ENCODE assay signal across 25 cellular contexts in the genomic region with DNA sequence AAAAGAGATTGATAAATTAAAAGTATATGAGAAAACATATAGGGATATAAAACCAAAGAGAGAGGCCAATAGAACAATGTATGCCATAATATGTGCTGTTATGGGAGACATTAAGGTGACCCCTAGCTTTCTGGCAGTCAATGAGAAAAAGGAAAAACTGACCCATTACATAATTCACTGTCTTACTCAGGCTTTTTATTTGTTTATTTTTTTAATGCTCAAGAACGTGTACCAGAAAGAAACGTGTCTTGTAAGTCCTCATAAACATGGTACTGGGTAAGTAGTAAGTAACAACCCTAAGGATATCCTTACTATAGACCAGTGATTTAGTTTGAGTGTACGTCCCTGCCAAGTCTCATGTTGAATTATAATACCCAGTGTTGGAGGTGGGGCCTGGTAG.
A peak's percentile ranks its signal among the peaks of the same experiment; 100 is the strongest.
DNase-seq lines count a peak whose midpoint lies in the region; ATAC-seq, FAIRE-seq and TF ChIP-seq lines count a peak whose summit lies in the region.
"Had no signal": no experiment of that assay in that cellular context is flagged by ENCODE, and none has a peak within 500 bp of the region (broad histone marks: within the 10 kb centered on the region; RNA-seq: fewer than 3 reads in every experiment).

No MANE protein-coding gene starts in this region.

- no peak overlapping the region for H2AK9ac ChIP-seq in IMR-90 (replicated peaks; ENCODE audit: low read depth, low read length, poor library complexity)

- no peaks in the 10 kb centered on the region for H3K9me1 ChIP-seq in IMR-90 (ENCODE audit: insufficient read depth, low read length)

- no peak overlapping the region for H3K23ac ChIP-seq in IMR-90 (ENCODE audit: low read depth, low read length)

- H4K20me1 ChIP-seq in IMR-90 (ENCODE audit: insufficient read depth, low read length), result no peaks in the 10 kb centered on the region
- H4K20me1 ChIP-seq: BLaER1 had no signal

- no peak overlapping the region for H4K91ac ChIP-seq in IMR-90 (ENCODE audit: insufficient read depth, low read depth, low read length)

- H3K9me3 ChIP-seq in IMR-90 (ENCODE audit: control insufficient read depth, insufficient read depth, low read length), result peaks cover 7% of the 10 kb centered on the region
- H3K9me3 ChIP-seq: BE2C had no signal

- dilution Hi-C loops in IMR-90 (cut with HindIII; ENCODE audit: low sequenced_read_pairs, unreplicated experiment), result no loop called here

- H2BK20ac ChIP-seq in IMR-90 (ENCODE audit: low read depth, low read length), result no peak overlapping the region

- POLR2A ChIA-PET in IMR-90 (lab: Charles Lee; ENCODE audit: unreplicated experiment), result no interaction called here

- in situ Hi-C loops in IMR-90 (cut with MboI; ENCODE audit: low sequenced_read_pairs), result no loop called here
- in situ Hi-C loops in GM13976 (cut with MboI; ENCODE audit: low sequenced_read_pairs, unreplicated experiment), result no loop called here

- peak; percentile 41 for DNase-seq in EL
- DNase-seq in IMR-90, result no peak
- no peak for DNase-seq in GM03348 (ENCODE audit: low spot score)
- no peak for DNase-seq in GM13976 (ENCODE audit: low spot score)
- DNase-seq: 8988T; ACHN; BE2C; C1 segment of cervical spinal cord; CD4-positive, alpha-beta memory T cell; CD4-positive, CD25-positive, alpha-beta regulatory T cell; CD8-positive, alpha-beta memory T cell; COR-L47; DMS 273 treated with DMSO at 0.1 percent for 48 hours; DMS153; DMS53; DMS79; DND-41; GDM1 had no signal

- no peak for TF ChIP-seq RAD21 in IMR-90 (IDR thresholded peaks at IDR 0.05; ENCODE audit: low read length)

- no peak overlapping the region for H3K4ac ChIP-seq in IMR-90 (ENCODE audit: low read depth, low read length)

- no peaks in the 10 kb centered on the region for H3K36me3 ChIP-seq in IMR-90 (ENCODE audit: control insufficient read depth, insufficient read depth, low read length)
- H3K36me3 ChIP-seq: BE2C, BLaER1 had no signal

- H2AFZ ChIP-seq in IMR-90 (replicated peaks; ENCODE audit: low read length, poor library complexity), result no peak overlapping the region

- FAIRE-seq in TTC549 (lab: Jason Lieb, UNC), result peak; percentile 20
- FAIRE-seq: A204.1, GM12891, GM18507 had no signal

- no peak overlapping the region for H3K9ac ChIP-seq in IMR-90 (ENCODE audit: low read depth, low read length)
- H3K9ac ChIP-seq: BLaER1 had no signal

- no peak overlapping the region for H2BK120ac ChIP-seq in IMR-90 (ENCODE audit: low read depth, low read length)

- CTCF ChIA-PET in IMR-90 (lab: Yijun Ruan, JAX), result no interaction called here

- no peak overlapping the region for H2AK5ac ChIP-seq in IMR-90 (ENCODE audit: low read depth, low read length)

- no peak overlapping the region for H3K4me2 ChIP-seq in IMR-90 (ENCODE audit: low read depth, low read length)
- H3K4me2 ChIP-seq: BLaER1 had no signal

- WGBS in IMR-90 (ENCODE audit: extremely low coverage in 2 of 2, insufficient read length in 1 of 2), 2 experiments, result no CpG with 5 or more reads among the region's 3 CpGs

- H4K8ac ChIP-seq in IMR-90 (ENCODE audit: low read depth in 2 of 2, low read length in 2 of 2), result no peak overlapping the region

- BruUV-seq in IMR-90 (replicated peaks; lab: Mats Ljungman, UMichigan), result no TSS peak

- no peaks in the 10 kb centered on the region for H3K79me1 ChIP-seq in IMR-90 (ENCODE audit: low read depth in 1 of 2, low read length in 2 of 2)

- no peaks in the 10 kb centered on the region; the same call in 1 of the 2 replicates for H3K27me3 ChIP-seq in IMR-90 (ENCODE audit: control insufficient read depth, insufficient read depth, low read length)
- H3K27me3 ChIP-seq: BE2C, BLaER1 had no signal

- TF ChIP-seq CTCF in IMR-90 (conservative IDR thresholded peaks at IDR 0.05; ENCODE audit: low read depth, low read length) (no peak), GM13976 (IDR thresholded peaks at IDR 0.05; ENCODE audit: borderline replicate concordance, control extremely low read depth, extremely low read depth, insufficient read depth, missing control alignments) (no peak)

- no peak overlapping the region for H3K4me3 ChIP-seq in IMR-90 (ENCODE audit: insufficient read depth, low read depth, low read length)
- H3K4me3 ChIP-seq: BLaER1 had no signal

- intact Hi-C loops in IMR-90 (cut with micrococcal nuclease), result no loop called here

- no peak overlapping the region for H3K56ac ChIP-seq in IMR-90 (ENCODE audit: extremely low read depth, insufficient read depth, low read length)

- no peaks in the 10 kb centered on the region for H3K4me1 ChIP-seq in IMR-90 (ENCODE audit: control insufficient read depth, insufficient read depth, low read length)
- H3K4me1 ChIP-seq: BE2C, BLaER1 had no signal

- H2BK5ac ChIP-seq in IMR-90 (ENCODE audit: low read depth, low read length, poor library complexity, severe bottlenecking), result no peak overlapping the region

- H4K5ac ChIP-seq in IMR-90 (ENCODE audit: low read depth, low read length), result no peak overlapping the region

- no peak overlapping the region for H2BK15ac ChIP-seq in IMR-90 (ENCODE audit: low read depth, low read length)

- H3K14ac ChIP-seq in IMR-90 (replicated peaks; ENCODE audit: low read depth, low read length), result no peak overlapping the region

- H3K27ac ChIP-seq in IMR-90 (ENCODE audit: insufficient read depth, low read length), result no peak overlapping the region
- H3K27ac ChIP-seq: BLaER1 had no signal

- H3K18ac ChIP-seq in IMR-90 (ENCODE audit: low read depth, low read length), result 0 out of 2 replicates have a peak overlapping the region, but pooled peaks have one; percentile 27

- no peak for TF ChIP-seq POLR2A in IMR-90 (IDR thresholded peaks at IDR 0.05; ENCODE audit: low read depth, low read length)

- ATAC-seq in IMR-90 (ENCODE audit: low read depth), result no peak
- no peak for ATAC-seq in GM18868 (IDR thresholded peaks at IDR 0.05; ENCODE audit: unreplicated experiment)
- no peak for ATAC-seq in GM18520 (IDR thresholded peaks at IDR 0.05; ENCODE audit: unreplicated experiment)

TF ChIP-seq in IMR-90, 13 proteins besides CTCF, POLR2A, EP300 and RAD21:
- no peak for TF ChIP-seq BHLHE40 (IDR thresholded peaks at IDR 0.05; ENCODE audit: low read depth, low read length)
- no peak for TF ChIP-seq SMC3 (IDR thresholded peaks at IDR 0.05; ENCODE audit: low read depth, low read length)
- no peak for TF ChIP-seq USF2 (IDR thresholded peaks at IDR 0.05; ENCODE audit: low read depth, low read length)
- TF ChIP-seq NFE2L2 (IDR thresholded peaks at IDR 0.05; ENCODE audit: low read depth, low read length), result no peak
- no peak for TF ChIP-seq FOS (IDR thresholded peaks at IDR 0.05; ENCODE audit: low read depth, low read length)
- TF ChIP-seq MAFK (IDR thresholded peaks at IDR 0.05; ENCODE audit: low read depth, low read length), result no peak
- TF ChIP-seq CHD1 (IDR thresholded peaks at IDR 0.05; ENCODE audit: low read depth, low read length), result no peak
- no peak for TF ChIP-seq MXI1 (IDR thresholded peaks at IDR 0.05; ENCODE audit: borderline replicate concordance, low read depth, low read length)
- no peak for TF ChIP-seq RCOR1 (IDR thresholded peaks at IDR 0.05; ENCODE audit: insufficient replicate concordance, low read length)
